9 cellular contexts compared by ENCODE assay signal in the genomic region with DNA sequence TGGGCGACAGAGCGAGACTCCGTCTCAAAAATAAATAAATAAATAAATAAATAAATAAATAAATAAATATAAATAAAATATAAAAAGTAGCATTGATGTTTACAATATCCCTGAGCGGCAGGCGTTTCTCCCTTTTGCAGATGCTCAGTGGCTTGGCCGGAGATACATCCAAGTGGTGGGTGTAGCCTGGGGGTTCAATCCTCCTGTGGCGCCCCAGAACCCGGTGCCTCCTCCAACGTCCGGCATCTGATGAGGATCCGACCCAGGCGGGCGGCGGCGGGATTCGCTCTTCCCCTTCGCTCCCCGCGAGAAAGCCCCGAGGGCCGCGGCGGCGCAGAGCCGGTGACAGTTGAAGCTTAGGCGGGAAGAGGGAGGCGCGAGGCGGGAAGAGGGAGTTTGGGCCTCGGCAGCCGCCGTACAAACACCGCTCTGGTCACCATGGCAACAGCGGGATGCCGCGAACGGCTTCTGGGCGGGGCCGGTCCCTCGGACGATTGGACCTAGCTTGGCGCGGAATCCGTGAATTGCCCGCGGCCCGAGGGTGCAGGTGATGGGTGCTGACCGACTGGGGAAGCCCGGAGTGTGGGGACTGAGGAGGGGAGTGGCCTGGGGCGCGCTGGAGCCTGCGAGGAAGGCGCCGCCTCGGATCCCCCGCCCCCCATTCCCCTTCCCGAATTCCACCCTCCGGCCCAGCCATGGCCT. TPM values are rescaled to one million over a fixed set of nuclear protein-coding genes. Genes with fewer than 3 reads are reported as not detected.
DNase-seq lines count a peak whose midpoint lies in the region; TF ChIP-seq lines count a peak whose summit lies in the region.
"Had no signal": no experiment of that assay in that cellular context is flagged by ENCODE, and none has a peak within 500 bp of the region (broad histone marks: within the 10 kb centered on the region; RNA-seq: fewer than 3 reads in every experiment).

No MANE protein-coding gene starts in this region.

- H3F3A ChIP-seq in SK-N-SH (replicated peaks; ENCODE audit: insufficient read depth), result peaks cover 22% of the 10 kb centered on the region

- H3K79me2 ChIP-seq in SK-N-SH (ENCODE audit: insufficient read depth) (peaks cover 36% of the 10 kb centered on the region; the same call in 1 of the 2 replicates), osteoblast (ENCODE audit: insufficient read depth, low read length) (peaks cover 11% of the 10 kb centered on the region)

- H3K9me3 ChIP-seq in SK-N-SH, result no peaks in the 10 kb centered on the region
- no peaks in the 10 kb centered on the region for H3K9me3 ChIP-seq in osteoblast (ENCODE audit: low read depth, low read length)
- no peaks in the 10 kb centered on the region for H3K9me3 ChIP-seq in suprapubic skin

- H3K9ac ChIP-seq in SK-N-SH, result peak overlapping the region; percentile 92

- H3K27me3 Mint-ChIP-seq in glutamatergic neuron (ENCODE audit: unreplicated experiment), result peaks cover 10% of the 10 kb centered on the region

- TF ChIP-seq CTCF in SK-N-SH (IDR thresholded peaks at IDR 0.05), result no peak
- TF ChIP-seq CTCF in glutamatergic neuron (IDR thresholded peaks at IDR 0.05; ENCODE audit: partially characterized antibody, unreplicated experiment), result no peak
- TF ChIP-seq CTCF in osteoblast (IDR thresholded peaks at IDR 0.05; ENCODE audit: extremely low read depth, low read depth, low read length), result no peak
- TF ChIP-seq CTCF in suprapubic skin (IDR thresholded peaks at IDR 0.05), result no peak

- H3K4me3 Mint-ChIP-seq in glutamatergic neuron (ENCODE audit: unreplicated experiment), result peak overlapping the region; percentile 84

- H3K4me1 ChIP-seq in SK-N-SH (ENCODE audit: control insufficient read depth in 1 of 2, insufficient read depth in 2 of 2, low read depth in 1 of 2, low read length in 1 of 2) (peaks cover 5% of the 10 kb centered on the region in 2 experiments; a peak in 2 of 4 replicates), osteoblast (ENCODE audit: insufficient read depth, low read length) (peaks cover 23% of the 10 kb centered on the region), suprapubic skin (peaks cover 36% of the 10 kb centered on the region)

- H3K27ac Mint-ChIP-seq in glutamatergic neuron (ENCODE audit: unreplicated experiment), result no peak overlapping the region

- H3K36me3 Mint-ChIP-seq in glutamatergic neuron (ENCODE audit: unreplicated experiment), result no peaks in the 10 kb centered on the region

- no peak for TF ChIP-seq RAD21 in SK-N-SH (IDR thresholded peaks at IDR 0.05; ENCODE audit: low read length)

- H3K9me3 Mint-ChIP-seq in glutamatergic neuron (ENCODE audit: unreplicated experiment), result peaks cover 5% of the 10 kb centered on the region

- H4K20me1 ChIP-seq in SK-N-SH (ENCODE audit: insufficient read depth) (no peaks in the 10 kb centered on the region), osteoblast (ENCODE audit: insufficient read depth, low read length) (no peaks in the 10 kb centered on the region)

- WGBS in SK-N-SH (ENCODE audit: low lambda C conversion rate), result 13% methylated on average over 21 of the region's 58 CpGs
- WGBS in suprapubic skin, result 18% methylated on average over 11 of the region's 58 CpGs

- H3K4me2 ChIP-seq in SK-N-SH (peak overlapping the region; percentile 97), osteoblast (ENCODE audit: insufficient read depth, low read length) (peak overlapping the region; percentile 98)

- no peaks in the 10 kb centered on the region for H3K9me2 ChIP-seq in SK-N-SH

- H3K36me3 ChIP-seq in H7 (replicated peaks; ENCODE audit: control insufficient read depth, insufficient read depth, low read length) (no peaks in the 10 kb centered on the region), SK-N-SH (replicated peaks in 1 of 2; ENCODE audit: control insufficient read depth in 1 of 2, insufficient read depth in 2 of 2, low read length in 1 of 2) (peaks cover 0 to 5% of the 10 kb centered on the region in 2 experiments), osteoblast (ENCODE audit: insufficient read depth, low read length) (peaks cover 5% of the 10 kb centered on the region), suprapubic skin (no peaks in the 10 kb centered on the region)

- H3K27me3 ChIP-seq in H7 (ENCODE audit: control insufficient read depth, insufficient read depth, low read length) (no peaks in the 10 kb centered on the region), SK-N-SH (ENCODE audit: insufficient read depth) (no peaks in the 10 kb centered on the region), osteoblast (ENCODE audit: insufficient read depth, low read length) (no peaks in the 10 kb centered on the region), suprapubic skin (no peaks in the 10 kb centered on the region)

- CTCF ChIA-PET in SK-N-SH (lab: Yijun Ruan, JAX), result interaction anchor here (0.9 to 4.6 kb wide), 9 partner anchors 10 to 236 kb away, joined by 3 to 24 read pairs (median 4); partner anchors contain the start of genes TBX6 and TLCD3B

- POLR2A ChIA-PET in SK-N-SH (lab: Yijun Ruan, JAX), result interaction anchor here (1.0 to 2.6 kb wide), 5 partner anchors 10 to 40 kb away, joined by 4 to 19 read pairs (median 7); partner anchors contain the start of genes ALDOA and TBX6

- H3K4me3 ChIP-seq in H7 (ENCODE audit: insufficient read depth, low read depth, low read length) (peak overlapping the region; percentile 74), SK-N-SH (ENCODE audit: low read depth in 2 of 2, low read length in 1 of 2) (peak overlapping the region; percentile 68 to 97), osteoblast (ENCODE audit: insufficient read depth, low read length) (peak overlapping the region; percentile 94), suprapubic skin (peak overlapping the region; percentile 63)

- H3K4me1 Mint-ChIP-seq in glutamatergic neuron (ENCODE audit: low read depth, unreplicated experiment), result peaks cover 2% of the 10 kb centered on the region

- H2AFZ ChIP-seq in SK-N-SH (ENCODE audit: low read depth), result peak overlapping the region; percentile 94
- peak overlapping the region; percentile 89 for H2AFZ ChIP-seq in osteoblast (ENCODE audit: low read length)

- peak overlapping the region; percentile 58 to 70; a peak in 3 of 4 replicates for H3K27ac ChIP-seq in SK-N-SH (ENCODE audit: low read depth in 2 of 2, low read length in 1 of 2)
- peak overlapping the region; percentile 77 for H3K27ac ChIP-seq in osteoblast (ENCODE audit: low read depth, low read length)
- no peak overlapping the region for H3K27ac ChIP-seq in suprapubic skin

- TF ChIP-seq POLR2A in suprapubic skin (IDR thresholded peaks at IDR 0.05), result no peak

- TF ChIP-seq EP300 in SK-N-SH (IDR thresholded peaks at IDR 0.05; ENCODE audit: borderline replicate concordance in 1 of 2, low read depth in 1 of 2, low read length in 1 of 2), result peak; percentile 26 to 33; a peak in 2 of 4 replicates
- no peak for TF ChIP-seq EP300 in suprapubic skin (IDR thresholded peaks at IDR 0.05)

- DNase-seq in DMS 273 (lab: John Stamatoyannopoulos, UW; ENCODE audit: unreplicated experiment), result peak; percentile 97
- DNase-seq in H7, result peak; percentile 98
- peak; percentile 90 for DNase-seq in NCI-H1092 (lab: John Stamatoyannopoulos, UW)
- DNase-seq in SK-N-SH, result peak; percentile 97
- DNase-seq in activated naive CD4-positive, alpha-beta T cell treated with anti-CD3 and anti-CD28 coated beads, Interleukin-2, amount 50 U/mL, for 16 hours, result peak; percentile 89
- peak; percentile 95 for DNase-seq in glutamatergic neuron
- peak; percentile 99 for DNase-seq in osteoblast (ENCODE audit: insufficient read length, low spot score, missing footprints)
- peak; percentile 95 to 98 for DNase-seq in suprapubic skin (ENCODE audit: low spot score in 2 of 2)

TF ChIP-seq in SK-N-SH, 30 proteins besides CTCF, POLR2A, EP300 and RAD21 (continues in another document):
- TF ChIP-seq PBX3 (IDR thresholded peaks at IDR 0.05) (peak; percentile 46; the same call in 1 of the 2 replicates), MEF2A (IDR thresholded peaks at IDR 0.05; ENCODE audit: borderline replicate concordance, low read depth) (no peak)

RNA-seq across cellular contexts. Expression of gene ALDOA, which starts 12.7 kb away (rescaled TPM):
- total RNA-seq in H7 (2014; rRNA removed; shearing (Covaris generic)), result 1,524 and 1,553 TPM in 2 replicates
- 437 and 641 TPM in 2 replicates for polyA plus RNA-seq in SK-N-SH (2012; rRNA removed)
- polyA plus RNA-seq in SK-N-SH (2012; cell fraction: cytosol; rRNA removed), result 251 and 406 TPM in 2 replicates
- 575 and 643 TPM in 2 replicates for polyA plus RNA-seq in SK-N-SH (2012; cell fraction: nucleus; rRNA removed)
- total RNA-seq in glutamatergic neuron (ENCODE audit: unreplicated experiment) (437 TPM), osteoblast (579 and 705 TPM in 2 replicates), suprapubic skin (100 to 1,000 TPM; 794 to 967 (median 870) TPM)

RNA-seq across cellular contexts. Expression of gene TLCD3B, which starts 21.8 kb away (rescaled TPM):
- total RNA-seq in H7 (2014; rRNA removed; shearing (Covaris generic)), result 3.0 and 5.5 TPM in 2 replicates
- 2.3 and 3.8 TPM in 2 replicates for polyA plus RNA-seq in SK-N-SH (2012; rRNA removed)
- 2.2 and 4.1 TPM in 2 replicates for polyA plus RNA-seq in SK-N-SH (2012; cell fraction: cytosol; rRNA removed)
- polyA plus RNA-seq in SK-N-SH (2012; cell fraction: nucleus; rRNA removed), result 6.9 and 8.9 TPM in 2 replicates
- 253 TPM for total RNA-seq in glutamatergic neuron (ENCODE audit: unreplicated experiment)
- 0.36 TPM in 1 of 2 replicates, not detected in the other for total RNA-seq in osteoblast
- total RNA-seq in suprapubic skin, result 1 to 10 TPM in 1 of 4 donors, under 1 TPM in 1, not detected in 2; 0.81 to 1.4 TPM
- total RNA-seq: subcutaneous adipose tissue had no signal

RNA-seq across cellular contexts. Expression of gene PPP4C, which starts 23.0 kb away (rescaled TPM):
- total RNA-seq in H7 (2014; rRNA removed; shearing (Covaris generic)), result 201 and 256 TPM in 2 replicates
- polyA plus RNA-seq in SK-N-SH (2012; rRNA removed), result 325 and 339 TPM in 2 replicates
- polyA plus RNA-seq in SK-N-SH (2012; cell fraction: cytosol; rRNA removed), result 180 and 242 TPM in 2 replicates
- polyA plus RNA-seq in SK-N-SH (2012; cell fraction: nucleus; rRNA removed), result 296 and 355 TPM in 2 replicates
- 124 TPM for total RNA-seq in glutamatergic neuron (ENCODE audit: unreplicated experiment)
- 175 and 178 TPM in 2 replicates for total RNA-seq in osteoblast
- total RNA-seq in suprapubic skin, result 10 to 100 TPM; 52.0 to 66.0 (median 61.2) TPM

RNA-seq across cellular contexts. Expression of gene C16orf92, which starts 29.8 kb away (rescaled TPM):
- total RNA-seq in H7 (2014; rRNA removed; shearing (Covaris generic)), result not detected in 2 replicates
- not detected in 2 replicates for polyA plus RNA-seq in SK-N-SH (2012; rRNA removed)
- not detected in 2 replicates for polyA plus RNA-seq in SK-N-SH (2012; cell fraction: cytosol; rRNA removed)
- polyA plus RNA-seq in SK-N-SH (2012; cell fraction: nucleus; rRNA removed), result not detected in 2 replicates
- total RNA-seq in glutamatergic neuron (ENCODE audit: unreplicated experiment), result not detected
- total RNA-seq in osteoblast, result not detected in 2 replicates
- total RNA-seq in suprapubic skin, result not detected
- total RNA-seq: subcutaneous adipose tissue had no signal

RNA-seq across cellular contexts. Expression of gene TBX6, which starts 38.9 kb away (rescaled TPM):
- 2.9 and 4.6 TPM in 2 replicates for total RNA-seq in H7 (2014; rRNA removed; shearing (Covaris generic))
- polyA plus RNA-seq in SK-N-SH (2012; rRNA removed), result 0.16 and 0.18 TPM in 2 replicates
- polyA plus RNA-seq in SK-N-SH (2012; cell fraction: cytosol; rRNA removed), result 0.05 and 0.08 TPM in 2 replicates
- 0.46 and 0.88 TPM in 2 replicates for polyA plus RNA-seq in SK-N-SH (2012; cell fraction: nucleus; rRNA removed)
- total RNA-seq in glutamatergic neuron (ENCODE audit: unreplicated experiment), result 0.86 TPM
- total RNA-seq in osteoblast, result 0.29 and 0.36 TPM in 2 replicates
- total RNA-seq in suprapubic skin, result 1 to 10 TPM; 2.7 to 7.6 (median 4.7) TPM

Comparison
In these comparisons a context has a peak if more than half of its experiments do, and no peak if none do; other contexts are left out.
1. RNA of gene TLCD3B, which starts 21.8 kb away (total RNA-seq): 253 TPM in glutamatergic neuron (single experiment); 3.0 to 5.5 TPM in H7, 0.81 to 1.4 TPM in suprapubic skin and 0.36 TPM in osteoblast; every median in the first group is over 10 times any median in the second.
2. Peak in every context shown above with its lines, with median percentiles within 50 percentile points of each other: DNase-seq and H3K4me3 ChIP-seq.